Comparison of ENCODE assay signal across 23 cellular contexts in the genomic region with DNA sequence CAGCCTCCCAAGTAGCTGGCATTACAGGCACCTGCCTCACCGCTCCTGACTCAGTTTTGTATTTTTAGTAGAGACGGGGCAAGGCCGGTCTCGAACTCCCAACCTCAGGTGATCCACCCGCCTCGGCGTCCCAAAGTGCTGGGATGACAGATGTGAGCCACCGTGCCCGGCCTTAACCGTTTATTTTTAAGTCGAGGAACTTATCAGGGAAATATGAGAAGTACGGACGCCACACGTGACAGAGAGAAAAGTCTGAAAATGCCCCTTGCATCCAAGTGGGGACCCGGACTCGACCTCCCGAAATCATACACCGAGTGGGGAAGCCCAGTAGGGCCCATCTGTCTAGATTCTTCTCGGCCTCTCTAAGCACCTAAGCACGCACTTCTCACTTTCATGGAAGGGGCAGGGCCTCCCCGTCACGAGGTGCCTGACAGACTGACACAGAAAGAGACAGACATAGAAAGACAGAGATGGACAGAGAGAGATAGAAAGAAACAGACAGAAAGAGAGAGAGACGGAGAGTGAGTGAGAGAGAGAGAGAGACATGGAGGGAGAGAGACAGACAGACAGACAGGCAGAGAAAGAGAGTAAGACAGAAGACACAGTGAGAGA.
"Had no signal": no experiment of that assay in that cellular context is flagged by ENCODE, and none has a peak within 500 bp of the region (broad histone marks: within the 10 kb centered on the region; RNA-seq: fewer than 3 reads in every experiment).

No MANE protein-coding gene starts in this region.

- H3K36me3 ChIP-seq: adrenal gland, left lung, thoracic aorta, vagina, WERI-Rb-1 had no signal

- ATAC-seq: activated CD8-positive, alpha-beta T cell treated with anti-CD3 and anti-CD28 coated beads for 36 hours; activated T-helper 17 cell treated with anti-CD3 and anti-CD28 coated beads, Interleukin-2, amount 50 U/mL, for 72 hours; left lung; natural killer cell; psoas muscle; sciatic nerve had no signal

- H3K9me3 ChIP-seq: adrenal gland, left lung, psoas muscle, thoracic aorta, vagina had no signal

- H3K27me3 ChIP-seq: adrenal gland, hepatocyte, vagina had no signal

- H2AFZ ChIP-seq: hepatocyte had no signal

- H3K79me2 ChIP-seq: hepatocyte had no signal

- H3K4me1 ChIP-seq: adrenal gland, left lung, psoas muscle, vagina had no signal

- DNase-seq: activated CD4-positive, alpha-beta T cell treated with anti-CD3 and anti-CD28 coated beads, Interleukin-2, amount 10 ng/mL, durations not matched to agents 7 days and 5 days; activated CD4-positive, CD25-positive, alpha-beta regulatory T cell treated with anti-CD3 and anti-CD28 coated beads, Interleukin-2, amount 50 U/mL, for 72 hours; effector memory CD4-positive, alpha-beta T cell; immature natural killer cell; left lung; natural killer cell; psoas muscle; stimulated activated CD4-positive, alpha-beta T cell treated with anti-CD3 and anti-CD28 coated beads, Interleukin-15, amount 100 ng/mL, for 24 hours; stimulated activated CD4-positive, alpha-beta T cell treated with anti-CD3 and anti-CD28 coated beads, Interleukin-2, amount 100 ng/mL, for 48 hours; stimulated activated CD8-positive, alpha-beta memory T cell treated with anti-CD3 and anti-CD28 coated beads, Interleukin-4, amount 100 ng/mL, for 48 hours; stimulated activated naive CD4-positive, alpha-beta T cell had no signal

- H3K4me3 ChIP-seq: adrenal gland, hepatocyte, left lung, lung, psoas muscle, smooth muscle cell, thoracic aorta, vagina had no signal

- H3K27ac ChIP-seq: adrenal gland, hepatocyte, left lung, psoas muscle, thoracic aorta, vagina, WERI-Rb-1 had no signal

- FAIRE-seq: astrocyte, colon had no signal

- H3K4me2 ChIP-seq: hepatocyte, smooth muscle cell had no signal
